Comparison of ENCODE assay signal across 8 cellular contexts in genomic region chr14:37172024-37172869, GRCh38. TPM values are rescaled to one million over a fixed set of nuclear protein-coding genes. Genes with fewer than 3 reads are reported as not detected.
DNase-seq lines count a peak whose midpoint lies in the region; ATAC-seq, FAIRE-seq and TF ChIP-seq lines count a peak whose summit lies in the region.

SLC25A21 (minus strand) TSS chr14:37172606.

- H3K36me3 ChIP-seq in skeletal muscle tissue (ENCODE audit: control insufficient read depth in 3 of 3, insufficient read depth in 3 of 3, low read length in 3 of 3), result no peaks in the 10 kb centered on the region

- H3K4me1 Mint-ChIP-seq in chondrocyte (ENCODE audit: low read depth), result peaks cover 16% of the 10 kb centered on the region

- no peaks in the 10 kb centered on the region for H3K9me3 ChIP-seq in skeletal muscle tissue (ENCODE audit: control insufficient read depth in 3 of 3, low read length in 3 of 3)

- no peak for ATAC-seq in GM18858 (IDR thresholded peaks at IDR 0.05; ENCODE audit: unreplicated experiment)

- H3K4me1 ChIP-seq in skeletal muscle tissue (ENCODE audit: control insufficient read depth in 3 of 3, insufficient read depth in 3 of 3, low read length in 3 of 3), result peaks cover 0 to 10% (median 5%) of the 10 kb centered on the region in 3 donors

- no peaks in the 10 kb centered on the region for H3K27me3 Mint-ChIP-seq in chondrocyte (ENCODE audit: low read depth)

- DNase-seq in stimulated activated CD4-positive, alpha-beta T cell treated with anti-CD3 and anti-CD28 coated beads, Interleukin-12 subunit alpha, Interleukin-12 subunit beta, amount 100 ng/mL, for 4 hours, result peak; percentile 1
- no peak for DNase-seq in stimulated activated CD4-positive, alpha-beta T cell treated with anti-CD3 and anti-CD28 coated beads, Interleukin-2, amount 100 ng/mL, for 48 hours
- DNase-seq in NCI-H82 (lab: John Stamatoyannopoulos, UW) (peak; percentile 81), chondrocyte (ENCODE audit: low spot score) (no peak), iPS-NIHi7 (ENCODE audit: extremely low spot score) (peak; percentile 86), H54 (ENCODE audit: insufficient read length, low spot score) (no peak)

- FAIRE-seq in H54 (lab: Jason Lieb, UNC), result no peak

- peak within 1 kb of the TSS; percentile 86 to 97 (median 96) for H3K4me3 ChIP-seq in skeletal muscle tissue (ENCODE audit: low read length in 3 of 3)

- TF ChIP-seq CTCF in chondrocyte (IDR thresholded peaks at IDR 0.05), result peak; percentile 48

- H3K27ac ChIP-seq in skeletal muscle tissue (ENCODE audit: low read depth, low read length), result peak within 1 kb of the TSS; percentile 83

- no peaks in the 10 kb centered on the region for H3K36me3 Mint-ChIP-seq in chondrocyte (ENCODE audit: low read depth)

- H3K4me3 Mint-ChIP-seq in chondrocyte (ENCODE audit: unreplicated experiment), result peak within 1 kb of the TSS; percentile 96

- peak within 1 kb of the TSS; percentile 86 to 98 (median 95) for H3K9ac ChIP-seq in skeletal muscle tissue (ENCODE audit: low read depth in 1 of 3, low read length in 3 of 3)

- H3K27ac Mint-ChIP-seq in chondrocyte (ENCODE audit: unreplicated experiment), result peak within 1 kb of the TSS; percentile 96

- H3K27me3 ChIP-seq in skeletal muscle tissue (ENCODE audit: control insufficient read depth in 3 of 3, insufficient read depth in 3 of 3, low read length in 3 of 3), result no peaks in the 10 kb centered on the region

- TF ChIP-seq POLR2A in H54 (IDR thresholded peaks at IDR 0.05; ENCODE audit: low read depth, low read length), result no peak

- no peaks in the 10 kb centered on the region for H3K9me3 Mint-ChIP-seq in chondrocyte (ENCODE audit: low read depth)

RNA-seq across cellular contexts. Expression of gene SLC25A21, which starts in this region (rescaled TPM):
- total RNA-seq in chondrocyte (0.22 to 1.1 TPM (median 0.36 TPM) in 3 replicates), skeletal muscle tissue (2.1 TPM)

Comparison
In these comparisons a context has a peak if more than half of its experiments do, and no peak if none do; other contexts are left out.
1. DNase-seq: peak in stimulated activated CD4-positive, alpha-beta T cell treated with anti-CD3 and anti-CD28 coated beads, Interleukin-12 subunit alpha, Interleukin-12 subunit beta, amount 100 ng/mL, for 4 hours (single experiment), NCI-H82 (single experiment) and iPS-NIHi7 (single experiment); none in stimulated activated CD4-positive, alpha-beta T cell treated with anti-CD3 and anti-CD28 coated beads, Interleukin-2, amount 100 ng/mL, for 48 hours (0 of 2), chondrocyte (single experiment) and H54 (single experiment).